Comparison of ENCODE assay signal across 25 cellular contexts in the genomic region with DNA sequence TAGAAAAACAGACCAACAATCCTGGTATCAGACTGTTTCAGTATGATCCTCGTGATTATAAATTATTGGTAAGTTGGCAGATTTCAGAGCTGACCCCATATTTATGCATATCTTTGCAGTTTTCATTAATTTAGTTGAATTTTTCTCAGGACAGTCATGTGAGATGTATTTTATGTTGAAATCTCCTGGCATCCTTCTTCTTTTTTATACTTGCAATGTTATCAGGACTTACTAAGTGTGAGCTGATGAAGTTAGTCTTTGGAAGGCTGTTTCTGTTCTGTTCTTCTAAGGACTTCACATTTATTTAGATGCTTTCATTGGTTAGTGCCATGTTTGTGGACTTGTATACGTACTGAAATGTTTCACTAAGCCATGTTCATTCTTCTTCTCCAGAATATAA. TPM values are rescaled to one million over a fixed set of nuclear protein-coding genes. Genes with fewer than 3 reads are reported as not detected.
"Had no signal": no experiment of that assay in that cellular context is flagged by ENCODE, and none has a peak within 500 bp of the region (broad histone marks: within the 10 kb centered on the region; RNA-seq: fewer than 3 reads in every experiment).

No MANE protein-coding gene starts in this region.

- DNase-seq: activated B cell treated with CpG ODN at 0.5 μM for 24 hours; activated CD4-positive, alpha-beta memory T cell treated with anti-CD3 and anti-CD28 coated beads for 36 hours; activated CD4-positive, alpha-beta T cell treated with anti-CD3 and anti-CD28 coated beads for 4 hours; activated naive CD4-positive, alpha-beta T cell; activated naive CD8-positive, alpha-beta T cell treated with anti-CD3 and anti-CD28 coated beads for 36 hours; activated T-cell treated with anti-CD3 and anti-CD28 coated beads for 4 hours; body of pancreas; caudate nucleus; foreskin fibroblast; glutamatergic neuron; kidney; naive thymus-derived CD4-positive, alpha-beta T cell; ovary; psoas muscle; spleen; stimulated activated CD4-positive, alpha-beta T cell treated with anti-CD3 and anti-CD28 coated beads, Interleukin-4, amount 100 ng/mL, for 4 hours; T-helper 1 cell; T-helper 9 cell had no signal

- H3K27ac ChIP-seq: body of pancreas, coronary artery, ovary, psoas muscle had no signal

- H3K36me3 ChIP-seq: ovary had no signal

- H3K27me3 ChIP-seq: body of pancreas, ovary, spleen had no signal

- H3K4me3 ChIP-seq: body of pancreas, coronary artery, ovary, psoas muscle, spleen had no signal

- H3K4me1 ChIP-seq: psoas muscle, spleen had no signal

- H3K9me3 ChIP-seq: body of pancreas, ovary, psoas muscle, spleen had no signal

- ATAC-seq: body of pancreas; left lobe of liver; naive thymus-derived CD4-positive, alpha-beta T cell; psoas muscle; sciatic nerve; stimulated activated memory B cell treated with anti-CD40 and anti-IgM and Interleukin-4, amounts not matched to agents 10 μg/mL and 1 μg/mL and 100 μg/mL, for 72 hours had no signal

RNA-seq across cellular contexts. Expression of a gene that starts 17.2 kb away (rescaled TPM):
- polyA plus RNA-seq: naive thymus-derived CD4-positive, alpha-beta T cell had no signal

RNA-seq across cellular contexts. Expression of a gene that starts 26.8 kb away (rescaled TPM):
- total RNA-seq: activated B cell treated with CpG ODN at 0.5 μM for 24 hours; activated CD4-positive, alpha-beta memory T cell treated with anti-CD3 and anti-CD28 coated beads for 36 hours; activated naive CD8-positive, alpha-beta T cell treated with anti-CD3 and anti-CD28 coated beads for 36 hours; body of pancreas; epithelial cell of proximal tubule; kidney; left lobe of liver; mucosa of gallbladder; naive thymus-derived CD4-positive, alpha-beta T cell; ovary; sciatic nerve; spleen; ureter had no signal
- polyA plus RNA-seq: naive thymus-derived CD4-positive, alpha-beta T cell; ovary had no signal
